In genomic region chr18:49656098-49656591, GRCh38 we compare ENCODE assay signal across 12 cellular contexts.
DNase-seq lines count a peak whose midpoint lies in the region; ATAC-seq and TF ChIP-seq lines count a peak whose summit lies in the region.
"Had no signal": no experiment of that assay in that cellular context is flagged by ENCODE, and none has a peak within 500 bp of the region (broad histone marks: within the 10 kb centered on the region; RNA-seq: fewer than 3 reads in every experiment).

No MANE protein-coding gene starts in this region.

- TF ChIP-seq RAD21 in HCT116 (IDR thresholded peaks at IDR 0.05; ENCODE audit: low read depth): peak; percentile 34; the same call in 1 of the 2 replicates

- no peak overlapping the region for H3K4me3 Mint-ChIP-seq in activated T-helper 1 cell treated with anti-CD3 and anti-CD28 coated beads, Interleukin-12 subunit alpha, Interleukin-12 subunit beta, Interleukin-2, Interleukin-4 antibody, amounts not matched to agents 30 ng/mL and 10 ng/mL and 1 ng/mL, durations not matched to agents 14 hours and 24 hours and 36 hours
- H3K4me3 Mint-ChIP-seq in activated naive CD8-positive, alpha-beta T cell treated with anti-CD3 and anti-CD28 coated beads, Interleukin-2, amount 50 U/mL, for 24 hours: no peak overlapping the region
- H3K4me3 Mint-ChIP-seq: CD14-positive monocyte had no signal

- RAD21 ChIA-PET in HCT116 (lab: Charles Lee; ENCODE audit: low non-redundant PET in 1 of 2, low total read pairs in 2 of 2, uncharacterized antibody in 2 of 2, unreplicated experiment in 2 of 2): interaction anchor here in 1 of 2 experiments (0.6 kb wide), 1 partner anchor 21 kb away, joined by 3 read pairs; no protein-coding TSS in a partner anchor

- no peak overlapping the region for H2AFZ ChIP-seq in HCT116 (ENCODE audit: low read depth, low read length, poor library complexity, severe bottlenecking)

- H3K27me3 ChIP-seq in HCT116 (ENCODE audit: insufficient read depth, low read length) (peaks cover 57% of the 10 kb centered on the region), SJCRH30 (no peaks in the 10 kb centered on the region), foreskin keratinocyte (peaks cover 4% of the 10 kb centered on the region)

- TF ChIP-seq POLR2A in HCT116 (IDR thresholded peaks at IDR 0.05; ENCODE audit: borderline replicate concordance, extremely low read depth, insufficient read depth, insufficient read length): no peak

- intact Hi-C loops in HCT116 (cut with micrococcal nuclease): loop anchor here (10.0 kb wide), 1 partner anchor 199 kb away; no protein-coding TSS in a partner anchor
- intact Hi-C loops in activated T-helper 1 cell treated with anti-CD3 and anti-CD28 coated beads, Interleukin-12 subunit alpha, Interleukin-12 subunit beta, Interleukin-2, Interleukin-4 antibody, amounts not matched to agents 30 ng/mL and 10 ng/mL and 1 ng/mL, durations not matched to agents 14 hours and 24 hours and 36 hours (cut with micrococcal nuclease): no loop called here

- no peaks in the 10 kb centered on the region for H3K36me3 ChIP-seq in HCT116 (ENCODE audit: control insufficient read depth in 1 of 2, insufficient read depth in 2 of 2, low read length in 2 of 2)
- H3K36me3 ChIP-seq in SJCRH30: no peaks in the 10 kb centered on the region
- H3K36me3 ChIP-seq: lower lobe of right lung had no signal

- CTCF ChIA-PET in AG04449 (lab: Yijun Ruan, JAX) (no interaction called here), HCT116 (lab: Charles Lee) (interaction anchor here (1.0 to 1.3 kb wide), 2 partner anchors 203 to 204 kb away, joined by 3 to 5 read pairs; no protein-coding TSS in a partner anchor)

- no peaks in the 10 kb centered on the region for H3K4me1 Mint-ChIP-seq in activated T-helper 1 cell treated with anti-CD3 and anti-CD28 coated beads, Interleukin-12 subunit alpha, Interleukin-12 subunit beta, Interleukin-2, Interleukin-4 antibody, amounts not matched to agents 30 ng/mL and 10 ng/mL and 1 ng/mL, durations not matched to agents 14 hours and 24 hours and 36 hours (ENCODE audit: low read depth)
- no peaks in the 10 kb centered on the region for H3K4me1 Mint-ChIP-seq in activated naive CD8-positive, alpha-beta T cell treated with anti-CD3 and anti-CD28 coated beads, Interleukin-2, amount 50 U/mL, for 24 hours
- H3K4me1 Mint-ChIP-seq: CD14-positive monocyte had no signal

- DNase-seq in AG04449 (ENCODE audit: low read depth, low spot score) (peak; percentile 53), HCT116 (ENCODE audit: low read depth, low spot score) (peak; percentile 97), SJCRH30 (peak; percentile 86 to 92), foreskin keratinocyte (peak; percentile 97 to 98)
- DNase-seq in activated T-helper 1 cell treated with anti-CD3 and anti-CD28 coated beads, Interleukin-12 subunit alpha, Interleukin-12 subunit beta, Interleukin-2, Interleukin-4 antibody, amounts not matched to agents 30 ng/mL and 10 ng/mL and 1 ng/mL, durations not matched to agents 14 hours and 24 hours and 36 hours (ENCODE audit: low spot score): no peak
- DNase-seq in activated CD8-positive, alpha-beta memory T cell treated with anti-CD3 and anti-CD28 coated beads, Interleukin-2, amount 50 U/mL, for 48 hours: no peak
- DNase-seq in activated naive CD8-positive, alpha-beta T cell treated with anti-CD3 and anti-CD28 coated beads, Interleukin-2, amount 50 U/mL, for 24 hours: no peak
- DNase-seq: lower lobe of right lung, psoas muscle, RPMI8226 had no signal

- no peaks in the 10 kb centered on the region for H4K20me1 ChIP-seq in HCT116 (ENCODE audit: insufficient read depth)

- H3K27ac Mint-ChIP-seq in activated T-helper 1 cell treated with anti-CD3 and anti-CD28 coated beads, Interleukin-12 subunit alpha, Interleukin-12 subunit beta, Interleukin-2, Interleukin-4 antibody, amounts not matched to agents 30 ng/mL and 10 ng/mL and 1 ng/mL, durations not matched to agents 14 hours and 24 hours and 36 hours: no peak overlapping the region
- no peak overlapping the region for H3K27ac Mint-ChIP-seq in activated naive CD8-positive, alpha-beta T cell treated with anti-CD3 and anti-CD28 coated beads, Interleukin-2, amount 50 U/mL, for 24 hours
- H3K27ac Mint-ChIP-seq: CD14-positive monocyte had no signal

- H3K4me3 ChIP-seq in AG04449 (ENCODE audit: low read depth, low read length) (no peak overlapping the region), HCT116 (replicated peaks in 1 of 2; ENCODE audit: low read depth in 1 of 2, low read length in 2 of 2) (no peak overlapping the region), SJCRH30 (no peak overlapping the region)
- H3K4me3 ChIP-seq: lower lobe of right lung, psoas muscle had no signal

- peaks cover 3% of the 10 kb centered on the region for H3K27me3 Mint-ChIP-seq in activated T-helper 1 cell treated with anti-CD3 and anti-CD28 coated beads, Interleukin-12 subunit alpha, Interleukin-12 subunit beta, Interleukin-2, Interleukin-4 antibody, amounts not matched to agents 30 ng/mL and 10 ng/mL and 1 ng/mL, durations not matched to agents 14 hours and 24 hours and 36 hours (ENCODE audit: insufficient read depth)
- H3K27me3 Mint-ChIP-seq in activated naive CD8-positive, alpha-beta T cell treated with anti-CD3 and anti-CD28 coated beads, Interleukin-2, amount 50 U/mL, for 24 hours: peaks cover 1% of the 10 kb centered on the region

- H3K9me3 ChIP-seq in HCT116 (ENCODE audit: control insufficient read depth in 1 of 2, insufficient read depth in 1 of 2, low read depth in 1 of 2, low read length in 2 of 2) (no peaks in the 10 kb centered on the region), SJCRH30 (replicated peaks) (no peaks in the 10 kb centered on the region)
- H3K9me3 ChIP-seq: lower lobe of right lung, psoas muscle had no signal

- no peaks in the 10 kb centered on the region for H3K9me3 Mint-ChIP-seq in activated T-helper 1 cell treated with anti-CD3 and anti-CD28 coated beads, Interleukin-12 subunit alpha, Interleukin-12 subunit beta, Interleukin-2, Interleukin-4 antibody, amounts not matched to agents 30 ng/mL and 10 ng/mL and 1 ng/mL, durations not matched to agents 14 hours and 24 hours and 36 hours
- no peaks in the 10 kb centered on the region for H3K9me3 Mint-ChIP-seq in activated naive CD8-positive, alpha-beta T cell treated with anti-CD3 and anti-CD28 coated beads, Interleukin-2, amount 50 U/mL, for 24 hours
- H3K9me3 Mint-ChIP-seq: CD14-positive monocyte had no signal

- no peak overlapping the region for H3K9ac ChIP-seq in HCT116 (ENCODE audit: low read length)

- no peaks in the 10 kb centered on the region for H3K79me2 ChIP-seq in HCT116 (ENCODE audit: insufficient read depth, low read length)

- peaks cover 17 to 26% of the 10 kb centered on the region in 2 experiments for H3K4me1 ChIP-seq in HCT116 (ENCODE audit: control insufficient read depth in 1 of 2, insufficient read depth in 2 of 2, low read length in 2 of 2)
- H3K4me1 ChIP-seq in SJCRH30: peaks cover 17% of the 10 kb centered on the region
- peaks cover 3% of the 10 kb centered on the region for H3K4me1 ChIP-seq in foreskin keratinocyte
- H3K4me1 ChIP-seq: psoas muscle had no signal

- no peaks in the 10 kb centered on the region for H3K9me2 ChIP-seq in HCT116 (ENCODE audit: insufficient read depth)

- H3K4me2 ChIP-seq in HCT116 (ENCODE audit: low read length): peak overlapping the region; percentile 63

- H3K27ac ChIP-seq in HCT116 (ENCODE audit: low read depth, low read length): no peak overlapping the region
- H3K27ac ChIP-seq in SJCRH30: no peak overlapping the region
- peak overlapping the region; percentile 85 for H3K27ac ChIP-seq in foreskin keratinocyte
- H3K27ac ChIP-seq: lower lobe of right lung, psoas muscle had no signal

- TF ChIP-seq CTCF in AG04449 (IDR thresholded peaks at IDR 0.05; ENCODE audit: insufficient read depth, low read length, missing control alignments): no peak
- no peak for TF ChIP-seq CTCF in HCT116 (IDR thresholded peaks at IDR 0.05 in 2 of 3, conservative IDR thresholded peaks at IDR 0.05 in 1 of 3; ENCODE audit: borderline replicate concordance in 1 of 3, insufficient read depth in 1 of 3, low read depth in 2 of 3, low read length in 2 of 3)
- no peak for TF ChIP-seq CTCF in foreskin keratinocyte (conservative IDR thresholded peaks at IDR 0.05)

- peak; percentile 95 for ATAC-seq in HCT116
- ATAC-seq in foreskin keratinocyte: peak; percentile 94
- no peak for ATAC-seq in GM18517 (IDR thresholded peaks at IDR 0.05; ENCODE audit: unreplicated experiment)
- ATAC-seq in activated naive CD8-positive, alpha-beta T cell treated with anti-CD3 and anti-CD28 coated beads, Interleukin-2, amount 50 U/mL, for 24 hours: no peak
- ATAC-seq: lower lobe of right lung, psoas muscle had no signal

- POLR2A ChIA-PET in AG04449 (lab: Yijun Ruan, JAX): interaction anchor here (0.8 kb wide), 1 partner anchor 124 kb away, joined by 3 read pairs; no protein-coding TSS in a partner anchor
- POLR2A ChIA-PET in HCT116 (lab: Charles Lee): no interaction called here

- H3K36me3 Mint-ChIP-seq in activated T-helper 1 cell treated with anti-CD3 and anti-CD28 coated beads, Interleukin-12 subunit alpha, Interleukin-12 subunit beta, Interleukin-2, Interleukin-4 antibody, amounts not matched to agents 30 ng/mL and 10 ng/mL and 1 ng/mL, durations not matched to agents 14 hours and 24 hours and 36 hours (ENCODE audit: low read depth): no peaks in the 10 kb centered on the region
- no peaks in the 10 kb centered on the region for H3K36me3 Mint-ChIP-seq in activated naive CD8-positive, alpha-beta T cell treated with anti-CD3 and anti-CD28 coated beads, Interleukin-2, amount 50 U/mL, for 24 hours (ENCODE audit: low read depth)
- H3K36me3 Mint-ChIP-seq: CD14-positive monocyte had no signal

- no TSS peak for BruUV-seq in HCT116 (replicated peaks; lab: Mats Ljungman, UMichigan)

TF ChIP-seq in HCT116, 20 proteins besides CTCF, POLR2A, EP300 and RAD21 (continues in another document):
- TF ChIP-seq, protein P1, sequence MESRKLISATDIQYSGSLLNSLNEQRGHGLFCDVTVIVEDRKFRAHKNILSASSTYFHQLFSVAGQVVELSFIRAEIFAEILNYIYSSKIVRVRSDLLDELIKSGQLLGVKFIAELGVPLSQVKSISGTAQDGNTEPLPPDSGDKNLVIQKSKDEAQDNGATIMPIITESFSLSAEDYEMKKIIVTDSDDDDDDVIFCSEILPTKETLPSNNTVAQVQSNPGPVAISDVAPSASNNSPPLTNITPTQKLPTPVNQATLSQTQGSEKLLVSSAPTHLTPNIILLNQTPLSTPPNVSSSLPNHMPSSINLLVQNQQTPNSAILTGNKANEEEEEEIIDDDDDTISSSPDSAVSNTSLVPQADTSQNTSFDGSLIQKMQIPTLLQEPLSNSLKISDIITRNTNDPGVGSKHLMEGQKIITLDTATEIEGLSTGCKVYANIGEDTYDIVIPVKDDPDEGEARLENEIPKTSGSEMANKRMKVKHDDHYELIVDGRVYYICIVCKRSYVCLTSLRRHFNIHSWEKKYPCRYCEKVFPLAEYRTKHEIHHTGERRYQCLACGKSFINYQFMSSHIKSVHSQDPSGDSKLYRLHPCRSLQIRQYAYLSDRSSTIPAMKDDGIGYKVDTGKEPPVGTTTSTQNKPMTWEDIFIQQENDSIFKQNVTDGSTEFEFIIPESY (IDR thresholded peaks at IDR 0.05; ENCODE audit: extremely low read depth, insufficient replicate concordance, low read length): peak; percentile 52

Comparison
In these comparisons a context has a peak if more than half of its experiments do, and no peak if none do; other contexts are left out.
1. DNase-seq: peak in AG04449 (single experiment), HCT116 (single experiment), SJCRH30 (2 of 2) and foreskin keratinocyte (2 of 2); none in activated T-helper 1 cell treated with anti-CD3 and anti-CD28 coated beads, Interleukin-12 subunit alpha, Interleukin-12 subunit beta, Interleukin-2, Interleukin-4 antibody, amounts not matched to agents 30 ng/mL and 10 ng/mL and 1 ng/mL, durations not matched to agents 14 hours and 24 hours and 36 hours (single experiment), activated CD8-positive, alpha-beta memory T cell treated with anti-CD3 and anti-CD28 coated beads, Interleukin-2, amount 50 U/mL, for 48 hours (single experiment) and activated naive CD8-positive, alpha-beta T cell treated with anti-CD3 and anti-CD28 coated beads, Interleukin-2, amount 50 U/mL, for 24 hours (single experiment).
2. ATAC-seq: peak in HCT116 (single experiment) and foreskin keratinocyte (single experiment); none in GM18517 (single experiment) and activated naive CD8-positive, alpha-beta T cell treated with anti-CD3 and anti-CD28 coated beads, Interleukin-2, amount 50 U/mL, for 24 hours (single experiment).